In the genomic region with DNA sequence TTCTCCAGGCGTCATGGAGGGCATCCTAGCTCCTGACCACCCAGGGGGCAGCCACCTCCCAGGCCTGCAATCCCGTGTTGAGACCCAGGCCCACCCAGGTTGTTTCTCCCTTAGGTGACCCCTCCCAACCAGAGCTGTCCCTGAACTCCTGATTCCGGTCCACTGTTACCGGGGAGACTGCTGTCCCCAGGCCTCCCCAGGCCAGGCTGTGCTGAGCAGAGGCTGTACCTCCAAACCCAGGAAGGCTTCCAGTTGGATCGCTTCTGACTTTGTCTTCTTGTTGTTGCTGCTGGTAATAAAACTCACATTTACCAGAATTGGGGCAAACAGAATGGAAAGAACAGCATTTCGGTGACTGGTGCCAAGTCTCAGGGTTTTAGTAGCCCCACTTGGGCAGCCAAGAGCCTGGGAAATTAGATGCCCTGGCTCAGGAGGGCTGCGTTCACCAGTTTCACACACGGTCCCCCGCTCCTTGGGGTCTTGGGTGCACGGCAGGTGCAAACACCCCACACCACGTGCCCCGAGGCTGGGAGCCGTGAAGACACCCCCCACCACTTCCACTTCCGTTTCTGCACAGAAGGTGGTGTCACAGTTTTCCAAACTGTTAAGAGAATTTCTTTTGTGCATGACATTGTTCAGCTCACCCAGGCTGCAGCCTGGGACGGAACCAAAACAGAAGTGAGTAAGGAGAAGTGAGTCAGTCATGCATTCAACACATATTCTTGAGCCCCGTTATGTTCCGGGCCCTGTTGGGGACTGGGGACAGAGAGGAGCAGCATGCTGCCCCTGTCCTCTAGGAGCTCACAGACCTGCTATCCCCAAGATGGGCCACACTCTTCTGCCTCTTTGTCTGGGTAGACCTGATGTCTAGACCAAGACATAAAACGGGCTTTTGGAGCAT, we compare ENCODE assay signal across 10 cellular contexts. TPM values are rescaled to one million over a fixed set of nuclear protein-coding genes. Genes with fewer than 3 reads are reported as not detected.
DNase-seq lines count a peak whose midpoint lies in the region; ATAC-seq, FAIRE-seq and TF ChIP-seq lines count a peak whose summit lies in the region.
"Had no signal": no experiment of that assay in that cellular context is flagged by ENCODE, and none has a peak within 500 bp of the region (broad histone marks: within the 10 kb centered on the region; RNA-seq: fewer than 3 reads in every experiment).

No MANE protein-coding gene starts in this region.

- peak; percentile 47 for ATAC-seq in GM21619 (IDR thresholded peaks at IDR 0.05; ENCODE audit: unreplicated experiment)

- H3K27me3 ChIP-seq in GM06990 (replicated peaks; ENCODE audit: control insufficient read depth, insufficient read depth, low read length) (no peaks in the 10 kb centered on the region), SJSA1 (replicated peaks) (no peaks in the 10 kb centered on the region), small intestine (ENCODE audit: control insufficient read depth in 2 of 2, insufficient read depth in 2 of 2, low read length in 2 of 2) (no peaks in the 10 kb centered on the region)

- H3K4me1 ChIP-seq in SJSA1 (replicated peaks): peaks cover 37% of the 10 kb centered on the region
- peaks cover 5% of the 10 kb centered on the region in 2 donors for H3K4me1 ChIP-seq in small intestine (ENCODE audit: control insufficient read depth in 2 of 2, insufficient read depth in 1 of 2, low read depth in 1 of 2, low read length in 1 of 2)

- DNase-seq in GM06990 (ENCODE audit: extremely low read depth, insufficient read length) (peak; percentile 59), SJSA1 (ENCODE audit: low read depth in 1 of 2, low spot score in 2 of 2) (peak; percentile 25 to 48), mesenteric fat pad (ENCODE audit: low spot score) (peak; percentile 62), HT-29 (ENCODE audit: low spot score) (no peak), small intestine (no peak), OCI-M1 (lab: John Stamatoyannopoulos, UW) (no peak), DMS53 treated with DMSO at 0.1 percent for 48 hours (lab: John Stamatoyannopoulos, UW; ENCODE audit: unreplicated experiment) (no peak)
- DNase-seq: foreskin fibroblast had no signal

- H3K27ac ChIP-seq in SJSA1 (no peak overlapping the region), small intestine (ENCODE audit: low read depth in 1 of 2, low read length in 1 of 2) (peak overlapping the region in 1 of 2 donors; percentile 25)

- TF ChIP-seq CTCF in GM06990 (IDR thresholded peaks at IDR 0.05; ENCODE audit: insufficient read depth, low read length, poor library complexity, severe bottlenecking): no peak

- H3K36me3 ChIP-seq in GM06990 (ENCODE audit: control insufficient read depth, insufficient read depth, low read length): no peaks in the 10 kb centered on the region
- no peaks in the 10 kb centered on the region for H3K36me3 ChIP-seq in SJSA1
- H3K36me3 ChIP-seq in small intestine (ENCODE audit: control insufficient read depth in 2 of 2, insufficient read depth in 2 of 2, low read length in 2 of 2): no peaks in the 10 kb centered on the region

- 66 to 85% (median 74%) methylated on average over 18 of the region's 18 CpGs for WGBS in small intestine, 3 donors

- H3K4me3 ChIP-seq in GM06990 (replicated peaks; ENCODE audit: low read depth, low read length) (no peak overlapping the region), SJSA1 (no peak overlapping the region), small intestine (ENCODE audit: low read depth in 1 of 2, low read length in 2 of 2) (no peak overlapping the region)
- H3K4me3 ChIP-seq: skin epidermis had no signal

- H3K9me3 ChIP-seq in SJSA1 (replicated peaks) (no peaks in the 10 kb centered on the region), small intestine (ENCODE audit: control insufficient read depth, low read depth) (no peaks in the 10 kb centered on the region)

- FAIRE-seq in small intestine (lab: Jason Lieb, UNC): no peak

RNA-seq across cellular contexts. Expression of a gene that starts 29.4 kb away (rescaled TPM):
- 161 and 216 TPM in 2 replicates for total RNA-seq in SJSA1 (2014; rRNA removed; shearing (Covaris generic))
- 27.1 TPM for total RNA-seq in mesenteric fat pad
- total RNA-seq in HT-29 (2014; rRNA removed; shearing (Covaris generic)): 79.9 and 87.1 TPM in 2 replicates
- 100 to 1,000 TPM in 2 of 3 donors, 10 to 100 TPM in 1; 38.9 to 184 (median 153) TPM for polyA plus RNA-seq in small intestine

RNA-seq across cellular contexts. Expression of a gene that starts 30.9 kb away (rescaled TPM):
- total RNA-seq in SJSA1 (2014; rRNA removed; shearing (Covaris generic)): 2.6 and 5.7 TPM in 2 replicates
- total RNA-seq in mesenteric fat pad: 0.22 TPM
- total RNA-seq in HT-29 (2014; rRNA removed; shearing (Covaris generic)): not detected in 2 replicates
- 1 to 10 TPM in 1 of 3 donors, under 1 TPM in 2; 0.22 to 1.6 (median 0.42) TPM for polyA plus RNA-seq in small intestine

Comparison
In these comparisons a context has a peak if more than half of its experiments do, and no peak if none do; other contexts are left out.
1. DNase-seq: peak in GM06990 (single experiment), SJSA1 (2 of 2) and mesenteric fat pad (single experiment); none in HT-29 (single experiment), small intestine (single experiment), OCI-M1 (single experiment) and DMS53 treated with DMSO at 0.1 percent for 48 hours (single experiment).